ENCODE assay signal across 16 cellular contexts in the genomic region with DNA sequence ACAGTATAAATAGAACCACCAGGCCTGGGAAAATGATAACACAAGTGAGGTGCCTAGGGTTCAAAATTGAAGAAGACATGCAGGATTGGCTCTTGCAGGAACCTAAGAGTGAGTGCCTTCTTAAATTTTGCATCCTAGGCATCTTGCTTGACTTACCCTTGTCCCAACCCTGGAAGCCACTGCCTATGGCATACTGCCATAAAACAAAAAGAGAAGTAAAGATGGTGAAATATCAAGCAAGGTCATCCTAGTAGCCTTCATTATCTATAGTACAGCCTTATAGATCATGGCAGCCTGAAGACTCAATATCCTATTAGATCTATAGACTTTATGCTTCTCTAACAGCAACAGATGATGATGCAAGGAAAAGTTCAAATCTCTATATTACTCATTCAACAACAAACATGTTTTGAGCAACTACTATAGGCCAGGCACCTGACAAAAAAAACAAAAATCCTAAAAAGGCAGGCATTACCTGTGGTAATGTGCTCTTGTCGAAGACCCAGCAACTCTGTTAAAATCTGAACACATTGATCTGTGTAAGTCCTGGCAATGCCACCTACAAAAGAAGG. TPM values are rescaled to one million over a fixed set of nuclear protein-coding genes. Genes with fewer than 3 reads are reported as not detected.
DNase-seq lines count a peak whose midpoint lies in the region; ATAC-seq lines count a peak whose summit lies in the region.
"Had no signal": no experiment of that assay in that cellular context is flagged by ENCODE, and none has a peak within 500 bp of the region (broad histone marks: within the 10 kb centered on the region; RNA-seq: fewer than 3 reads in every experiment).

No MANE protein-coding gene starts in this region.

- peaks cover 48% of the 10 kb centered on the region for H3K4me1 Mint-ChIP-seq in activated naive CD8-positive, alpha-beta T cell (ENCODE audit: low read depth)
- peaks cover 38% of the 10 kb centered on the region for H3K4me1 Mint-ChIP-seq in activated naive CD8-positive, alpha-beta T cell treated with anti-CD3 and anti-CD28 coated beads, Interleukin-2, amount 50 U/mL, for 24 hours
- H3K4me1 Mint-ChIP-seq in activated naive CD8-positive, alpha-beta T cell treated with anti-CD3 and anti-CD28 coated beads, Interleukin-2, amount 10 ng/mL, durations not matched to agents 7 days and 5 days: peaks cover 35% of the 10 kb centered on the region

- peaks cover 22% of the 10 kb centered on the region for H3K36me3 Mint-ChIP-seq in activated naive CD8-positive, alpha-beta T cell
- peaks cover 73% of the 10 kb centered on the region for H3K36me3 Mint-ChIP-seq in activated naive CD8-positive, alpha-beta T cell treated with anti-CD3 and anti-CD28 coated beads, Interleukin-2, amount 50 U/mL, for 24 hours (ENCODE audit: low read depth)
- peaks cover 68% of the 10 kb centered on the region for H3K36me3 Mint-ChIP-seq in activated naive CD8-positive, alpha-beta T cell treated with anti-CD3 and anti-CD28 coated beads, Interleukin-2, amount 10 ng/mL, durations not matched to agents 7 days and 5 days

- POLR2A ChIA-PET in activated naive CD8-positive, alpha-beta T cell treated with anti-CD3 and anti-CD28 coated beads, Interleukin-2, amount 10 ng/mL, durations not matched to agents 7 days and 5 days (lab: Charles Lee): no interaction called here

- no peaks in the 10 kb centered on the region for H3K9me3 Mint-ChIP-seq in activated naive CD8-positive, alpha-beta T cell (ENCODE audit: low read depth)
- H3K9me3 Mint-ChIP-seq in activated naive CD8-positive, alpha-beta T cell treated with anti-CD3 and anti-CD28 coated beads, Interleukin-2, amount 50 U/mL, for 24 hours: no peaks in the 10 kb centered on the region
- H3K9me3 Mint-ChIP-seq in activated naive CD8-positive, alpha-beta T cell treated with anti-CD3 and anti-CD28 coated beads, Interleukin-2, amount 10 ng/mL, durations not matched to agents 7 days and 5 days: no peaks in the 10 kb centered on the region
- H3K9me3 Mint-ChIP-seq: dendritic cell treated with granulocyte-macrophage colony-stimulating factor and Interleukin-4, amounts not matched to agents 40 ng/mL and 50 ng/mL, for 4 days had no signal

- H3K4me3 Mint-ChIP-seq in activated naive CD8-positive, alpha-beta T cell: no peak overlapping the region
- no peak overlapping the region for H3K4me3 Mint-ChIP-seq in activated naive CD8-positive, alpha-beta T cell treated with anti-CD3 and anti-CD28 coated beads, Interleukin-2, amount 50 U/mL, for 24 hours
- H3K4me3 Mint-ChIP-seq in activated naive CD8-positive, alpha-beta T cell treated with anti-CD3 and anti-CD28 coated beads, Interleukin-2, amount 10 ng/mL, durations not matched to agents 7 days and 5 days: no peak overlapping the region
- H3K4me3 Mint-ChIP-seq: dendritic cell treated with granulocyte-macrophage colony-stimulating factor and Interleukin-4, amounts not matched to agents 40 ng/mL and 50 ng/mL, for 4 days had no signal

- no peak for DNase-seq in activated naive CD8-positive, alpha-beta T cell treated with anti-CD3 and anti-CD28 coated beads, Interleukin-2, amount 50 U/mL, for 24 hours
- DNase-seq in MV-4-11 (lab: John Stamatoyannopoulos, UW): peak; percentile 30
- no peak for DNase-seq in activated naive CD8-positive, alpha-beta T cell treated with anti-CD3 and anti-CD28 coated beads, Interleukin-2, amount 10 ng/mL, durations not matched to agents 7 days and 5 days
- DNase-seq: activated CD4-positive, CD25-positive, alpha-beta regulatory T cell; hypothalamus; lower lobe of right lung; MM.1S; NCI-H2081 treated with DMSO at 0.1 percent for 48 hours; NK-92 treated with Interleukin-12 subunit alpha and Interleukin-12 subunit beta, amount 100 ng/mL, for 24 hours; stimulated activated CD4-positive, alpha-beta T cell treated with anti-CD3 and anti-CD28 coated beads, Interleukin-12 subunit alpha, Interleukin-12 subunit beta, amount 100 ng/mL, for 4 hours had no signal

- ATAC-seq in activated naive CD8-positive, alpha-beta T cell treated with anti-CD3 and anti-CD28 coated beads, Interleukin-2, amount 50 U/mL, for 24 hours: no peak
- no peak for ATAC-seq in activated naive CD8-positive, alpha-beta T cell treated with anti-CD3 and anti-CD28 coated beads, Interleukin-2, amount 10 ng/mL, durations not matched to agents 7 days and 5 days (ENCODE audit: low read depth)
- ATAC-seq in HG03565 (IDR thresholded peaks at IDR 0.05; ENCODE audit: unreplicated experiment) (no peak), GM18502 (IDR thresholded peaks at IDR 0.05; ENCODE audit: poor library complexity, unreplicated experiment) (no peak), GM18498 (IDR thresholded peaks at IDR 0.05; ENCODE audit: unreplicated experiment) (no peak)

- H3K27ac Mint-ChIP-seq in activated naive CD8-positive, alpha-beta T cell: peak overlapping the region; percentile 81
- no peak overlapping the region for H3K27ac Mint-ChIP-seq in activated naive CD8-positive, alpha-beta T cell treated with anti-CD3 and anti-CD28 coated beads, Interleukin-2, amount 50 U/mL, for 24 hours
- H3K27ac Mint-ChIP-seq in activated naive CD8-positive, alpha-beta T cell treated with anti-CD3 and anti-CD28 coated beads, Interleukin-2, amount 10 ng/mL, durations not matched to agents 7 days and 5 days: peak overlapping the region; percentile 56
- H3K27ac Mint-ChIP-seq: dendritic cell treated with granulocyte-macrophage colony-stimulating factor and Interleukin-4, amounts not matched to agents 40 ng/mL and 50 ng/mL, for 4 days had no signal

- no peaks in the 10 kb centered on the region for H3K27me3 Mint-ChIP-seq in activated naive CD8-positive, alpha-beta T cell
- H3K27me3 Mint-ChIP-seq in activated naive CD8-positive, alpha-beta T cell treated with anti-CD3 and anti-CD28 coated beads, Interleukin-2, amount 50 U/mL, for 24 hours: no peaks in the 10 kb centered on the region
- H3K27me3 Mint-ChIP-seq in activated naive CD8-positive, alpha-beta T cell treated with anti-CD3 and anti-CD28 coated beads, Interleukin-2, amount 10 ng/mL, durations not matched to agents 7 days and 5 days: no peaks in the 10 kb centered on the region
- H3K27me3 Mint-ChIP-seq: dendritic cell treated with granulocyte-macrophage colony-stimulating factor and Interleukin-4, amounts not matched to agents 40 ng/mL and 50 ng/mL, for 4 days had no signal

RNA-seq across cellular contexts. Expression of a gene that starts 6.3 kb away (rescaled TPM):
- total RNA-seq in activated naive CD8-positive, alpha-beta T cell treated with anti-CD3 and anti-CD28 coated beads, Interleukin-2, amount 10 ng/mL, durations not matched to agents 7 days and 5 days: 10 to 100 TPM; 53.9 to 60.5 TPM

RNA-seq across cellular contexts. Expression of a gene that starts 6.8 kb away (rescaled TPM):
- 10 to 100 TPM; 13.4 to 14.3 TPM for total RNA-seq in activated naive CD8-positive, alpha-beta T cell treated with anti-CD3 and anti-CD28 coated beads, Interleukin-2, amount 10 ng/mL, durations not matched to agents 7 days and 5 days

RNA-seq across cellular contexts. Expression of a gene that starts 10.9 kb away (rescaled TPM):
- total RNA-seq in activated naive CD8-positive, alpha-beta T cell treated with anti-CD3 and anti-CD28 coated beads, Interleukin-2, amount 10 ng/mL, durations not matched to agents 7 days and 5 days: 1 to 10 TPM; 1.1 to 2.9 TPM

RNA-seq across cellular contexts. Expression of a gene that starts 26.8 kb away (rescaled TPM):
- total RNA-seq in activated naive CD8-positive, alpha-beta T cell treated with anti-CD3 and anti-CD28 coated beads, Interleukin-2, amount 10 ng/mL, durations not matched to agents 7 days and 5 days: 10 to 100 TPM; 74.1 to 82.9 TPM
- total RNA-seq: NCI-H460 had no signal

RNA-seq across cellular contexts. Expression of a gene that starts 30.8 kb away (rescaled TPM):
- total RNA-seq in activated naive CD8-positive, alpha-beta T cell treated with anti-CD3 and anti-CD28 coated beads, Interleukin-2, amount 10 ng/mL, durations not matched to agents 7 days and 5 days: 10 to 100 TPM; 93.0 to 99.4 TPM
